Comparison of ENCODE assay signal across 12 cellular contexts in genomic region chrX:94854251-94854650, GRCh38.
DNase-seq lines count a peak whose midpoint lies in the region; ATAC-seq and TF ChIP-seq lines count a peak whose summit lies in the region.
"Had no signal": no experiment of that assay in that cellular context is flagged by ENCODE, and none has a peak within 500 bp of the region (broad histone marks: within the 10 kb centered on the region; RNA-seq: fewer than 3 reads in every experiment).

No MANE protein-coding gene starts in this region.

- H4K8ac ChIP-seq in H9 (replicated peaks; ENCODE audit: insufficient read length, low read depth, low read length): no peak overlapping the region

- DNase-seq in H9 (no peak), ecto neural progenitor cell (ENCODE audit: low spot score) (peak; percentile 40), left kidney (ENCODE audit: low read depth, low spot score) (peak; percentile 0), type B pancreatic cell (ENCODE audit: extremely low spot score, unreplicated experiment) (no peak), T-helper 17 cell (no peak)
- DNase-seq: CD4-positive, alpha-beta memory T cell; DMS79 treated with DMSO at 0.1 percent for 48 hours; GF-D8 had no signal

- H3K27ac Mint-ChIP-seq in H9 (peak overlapping the region in 2 of 3 experiments; percentile 21 to 47; a peak in 3 of 7 replicates), type B pancreatic cell (peak overlapping the region; percentile 55), T-helper 17 cell (no peak overlapping the region)
- H3K27ac Mint-ChIP-seq: CD4-positive, alpha-beta memory T cell had no signal

- H3K4me1 Mint-ChIP-seq in H9 (peaks cover 7 to 22% of the 10 kb centered on the region in 2 experiments), type B pancreatic cell (ENCODE audit: unreplicated experiment) (peaks cover 6% of the 10 kb centered on the region), T-helper 17 cell (no peaks in the 10 kb centered on the region)
- H3K4me1 Mint-ChIP-seq: CD4-positive, alpha-beta memory T cell had no signal

- no peak for TF ChIP-seq CTCF in H9 (conservative IDR thresholded peaks at IDR 0.05)
- no peak for TF ChIP-seq CTCF in type B pancreatic cell (conservative IDR thresholded peaks at IDR 0.05)

- no peaks in the 10 kb centered on the region for H3K27me3 ChIP-seq in H9 (ENCODE audit: insufficient read depth, low read length)
- H3K27me3 ChIP-seq: BE2C had no signal

- no peak overlapping the region for H2AFZ ChIP-seq in H9 (ENCODE audit: low read length)

- no peaks in the 10 kb centered on the region for H3K9me3 ChIP-seq in H9 (ENCODE audit: control insufficient read depth, low read depth, low read length)
- H3K9me3 ChIP-seq in T-helper 17 cell (ENCODE audit: control insufficient read depth, low read length, poor library complexity, severe bottlenecking): peaks cover 2% of the 10 kb centered on the region
- H3K9me3 ChIP-seq: A549, BE2C had no signal

- H3K14ac ChIP-seq in H9 (ENCODE audit: insufficient read depth, low read length): no peak overlapping the region

- no peaks in the 10 kb centered on the region for H4K20me1 ChIP-seq in H9 (ENCODE audit: control insufficient read depth, insufficient read depth, insufficient read length)

- no peak overlapping the region for H4K91ac ChIP-seq in H9 (ENCODE audit: insufficient read length, low read depth, low read length)

- H2BK5ac ChIP-seq in H9 (ENCODE audit: insufficient read length, low read length): no peak overlapping the region

- H2BK12ac ChIP-seq in H9 (ENCODE audit: insufficient read length, low read depth, low read length): no peak overlapping the region

- no peak overlapping the region for H2BK20ac ChIP-seq in H9 (ENCODE audit: low read depth, low read length, poor library complexity, severe bottlenecking)

- H3K4ac ChIP-seq in H9 (ENCODE audit: low read depth, low read length): no peak overlapping the region

- no peak overlapping the region for H3K56ac ChIP-seq in H9 (ENCODE audit: insufficient read length, low read depth, low read length)

- H3K36me3 Mint-ChIP-seq in H9 (ENCODE audit: insufficient read depth in 1 of 3, low read depth in 3 of 3): peaks cover 0 to 14% (median 0%) of the 10 kb centered on the region in 3 experiments; a peak in 2 of 7 replicates
- H3K36me3 Mint-ChIP-seq in type B pancreatic cell: no peaks in the 10 kb centered on the region
- H3K36me3 Mint-ChIP-seq in T-helper 17 cell (ENCODE audit: low read depth): no peaks in the 10 kb centered on the region
- H3K36me3 Mint-ChIP-seq: CD4-positive, alpha-beta memory T cell had no signal

- H3K79me1 ChIP-seq in H9 (ENCODE audit: insufficient read depth, low read depth, low read length, poor library complexity, severe bottlenecking): no peaks in the 10 kb centered on the region

- no peak overlapping the region for H3K27ac ChIP-seq in H9 (ENCODE audit: insufficient read length, low read depth, low read length)
- H3K27ac ChIP-seq: A549, C4-2B had no signal

- H3K9me3 Mint-ChIP-seq in H9 (no peaks in the 10 kb centered on the region), type B pancreatic cell (no peaks in the 10 kb centered on the region)

- H4K5ac ChIP-seq in H9 (ENCODE audit: insufficient read length, low read depth, low read length): no peak overlapping the region

- no peak overlapping the region for H3K9ac ChIP-seq in H9 (ENCODE audit: extremely low read depth, insufficient read length, low read length)

- no peak overlapping the region for H3T11ph ChIP-seq in H9 (ENCODE audit: low read length)

- ATAC-seq in T-helper 17 cell: no peak
- ATAC-seq in HG03139 (IDR thresholded peaks at IDR 0.05; ENCODE audit: unreplicated experiment): no peak
- ATAC-seq: A549 had no signal

- no peaks in the 10 kb centered on the region for H3K23me2 ChIP-seq in H9 (ENCODE audit: insufficient read length, low read depth, low read length, poor library complexity, severe bottlenecking)

- H3K79me2 ChIP-seq in H9 (ENCODE audit: insufficient read depth, low read length): no peaks in the 10 kb centered on the region

- H3K4me2 ChIP-seq in H9 (ENCODE audit: insufficient read depth, insufficient read length, low read length): no peak overlapping the region
- H3K4me2 ChIP-seq: A549 had no signal

- H2AK5ac ChIP-seq in H9 (ENCODE audit: insufficient read length, low read length): no peak overlapping the region

- no peak overlapping the region for H3K18ac ChIP-seq in H9 (ENCODE audit: insufficient read length, low read depth, low read length)

- no peak overlapping the region for H3K23ac ChIP-seq in H9 (ENCODE audit: insufficient read length, low read depth, low read length)

- H3K4me3 Mint-ChIP-seq in H9 (no peak overlapping the region), type B pancreatic cell (peak overlapping the region; percentile 16), T-helper 17 cell (no peak overlapping the region)
- H3K4me3 Mint-ChIP-seq: CD4-positive, alpha-beta memory T cell had no signal

- no CpG with 5 or more reads among the region's 1 CpG for WGBS in H9 (ENCODE audit: extremely low coverage, insufficient read length, low lambda C conversion rate)

- no peaks in the 10 kb centered on the region; the same call in 1 of the 2 replicates for H3K4me1 ChIP-seq in H9 (ENCODE audit: insufficient read depth, low read length)
- H3K4me1 ChIP-seq: A549, BE2C had no signal

- no peaks in the 10 kb centered on the region for H3K27me3 Mint-ChIP-seq in H9 (ENCODE audit: low read depth)
- H3K27me3 Mint-ChIP-seq in type B pancreatic cell: no peaks in the 10 kb centered on the region
- H3K27me3 Mint-ChIP-seq in T-helper 17 cell: no peaks in the 10 kb centered on the region
- H3K27me3 Mint-ChIP-seq: CD4-positive, alpha-beta memory T cell had no signal

- no peak overlapping the region for H2BK120ac ChIP-seq in H9 (ENCODE audit: low read depth, low read length, poor library complexity, severe bottlenecking)

- no peak overlapping the region for H2BK15ac ChIP-seq in H9 (ENCODE audit: low read depth, low read length)

Comparison
In these comparisons a context has a peak if more than half of its experiments do, and no peak if none do; other contexts are left out.
1. DNase-seq: peak in ecto neural progenitor cell (single experiment) and left kidney (single experiment); none in H9 (single experiment), type B pancreatic cell (single experiment) and T-helper 17 cell (0 of 3).